Comparison of ENCODE assay signal across 1 cellular context in the genomic region with DNA sequence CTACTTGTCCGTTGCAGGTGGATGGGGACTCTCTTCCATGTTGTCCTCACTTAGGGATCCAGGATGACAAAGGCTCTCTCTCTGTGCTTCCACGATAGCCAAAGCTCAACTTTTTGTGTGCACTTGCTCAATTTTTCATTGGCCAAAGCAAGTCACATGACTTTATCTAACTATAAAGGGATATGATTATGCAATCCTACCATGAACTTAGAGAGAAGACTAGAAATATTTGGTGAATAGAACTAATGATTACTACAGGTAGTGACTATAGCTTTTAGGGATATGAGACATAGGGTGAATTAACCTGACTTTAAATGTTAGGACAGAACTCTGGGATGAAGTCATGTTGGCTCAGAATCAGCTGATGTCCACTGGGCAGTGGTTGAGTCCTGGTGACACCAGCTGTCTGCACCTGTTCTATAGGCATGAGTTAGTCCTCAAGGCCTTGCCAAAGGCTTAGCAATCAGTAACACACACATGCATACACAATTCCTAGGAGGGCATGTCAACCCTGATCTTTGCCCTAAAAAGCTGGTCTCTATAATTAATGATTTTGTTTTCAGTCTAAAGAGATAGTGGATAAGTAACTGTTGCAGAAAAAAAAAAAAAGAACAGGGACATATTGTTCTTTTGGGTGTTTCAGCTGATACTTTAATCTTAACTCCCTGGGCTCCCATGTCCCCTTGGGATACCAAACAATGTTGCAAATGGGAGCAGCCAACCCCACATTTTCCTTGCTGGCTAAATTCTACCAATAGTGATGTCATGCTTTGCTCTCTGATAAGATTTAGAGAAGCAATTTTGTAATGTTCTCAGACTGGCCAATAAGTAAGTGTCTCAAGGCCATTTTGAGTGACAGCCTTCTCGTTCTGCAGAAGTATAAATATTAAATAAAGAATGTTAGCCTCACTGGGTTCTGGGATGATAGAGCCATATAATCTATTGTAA.
TF ChIP-seq lines count a peak whose summit lies in the region.

No MANE protein-coding gene starts in this region.

TF ChIP-seq in HepG2, 621 proteins besides CTCF, POLR2A, EP300 and RAD21 (continued from another document):
- TF ChIP-seq, protein P1, sequence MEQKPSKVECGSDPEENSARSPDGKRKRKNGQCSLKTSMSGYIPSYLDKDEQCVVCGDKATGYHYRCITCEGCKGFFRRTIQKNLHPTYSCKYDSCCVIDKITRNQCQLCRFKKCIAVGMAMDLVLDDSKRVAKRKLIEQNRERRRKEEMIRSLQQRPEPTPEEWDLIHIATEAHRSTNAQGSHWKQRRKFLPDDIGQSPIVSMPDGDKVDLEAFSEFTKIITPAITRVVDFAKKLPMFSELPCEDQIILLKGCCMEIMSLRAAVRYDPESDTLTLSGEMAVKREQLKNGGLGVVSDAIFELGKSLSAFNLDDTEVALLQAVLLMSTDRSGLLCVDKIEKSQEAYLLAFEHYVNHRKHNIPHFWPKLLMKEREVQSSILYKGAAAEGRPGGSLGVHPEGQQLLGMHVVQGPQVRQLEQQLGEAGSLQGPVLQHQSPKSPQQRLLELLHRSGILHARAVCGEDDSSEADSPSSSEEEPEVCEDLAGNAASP (CRISPR knock-in tag; IDR thresholded peaks at IDR 0.05; ENCODE audit: borderline replicate concordance) = no peak
- TF ChIP-seq ZNF180 (CRISPR knock-in tag; IDR thresholded peaks at IDR 0.05; ENCODE audit: borderline replicate concordance, low read depth) (no peak), HNRNPUL1 (IDR thresholded peaks at IDR 0.05; ENCODE audit: low read depth, low read length) (no peak), ZNF557 (CRISPR knock-in tag; IDR thresholded peaks at IDR 0.05) (no peak), ZNF546 (CRISPR knock-in tag; conservative IDR thresholded peaks at IDR 0.05) (no peak), POGZ (CRISPR knock-in tag; IDR thresholded peaks at IDR 0.05) (no peak), PCBP1 (IDR thresholded peaks at IDR 0.05; ENCODE audit: borderline replicate concordance, low read depth, low read length) (no peak), NFYB (CRISPR knock-in tag; IDR thresholded peaks at IDR 0.05) (peak; percentile 41; the same call in 1 of the 2 replicates), LCORL (IDR thresholded peaks at IDR 0.05) (no peak), LCORL (CRISPR knock-in tag; IDR thresholded peaks at IDR 0.05) (0 out of 2 replicates have a peak, but pooled peaks have one; percentile 29)
- TF ChIP-seq, protein P2, sequence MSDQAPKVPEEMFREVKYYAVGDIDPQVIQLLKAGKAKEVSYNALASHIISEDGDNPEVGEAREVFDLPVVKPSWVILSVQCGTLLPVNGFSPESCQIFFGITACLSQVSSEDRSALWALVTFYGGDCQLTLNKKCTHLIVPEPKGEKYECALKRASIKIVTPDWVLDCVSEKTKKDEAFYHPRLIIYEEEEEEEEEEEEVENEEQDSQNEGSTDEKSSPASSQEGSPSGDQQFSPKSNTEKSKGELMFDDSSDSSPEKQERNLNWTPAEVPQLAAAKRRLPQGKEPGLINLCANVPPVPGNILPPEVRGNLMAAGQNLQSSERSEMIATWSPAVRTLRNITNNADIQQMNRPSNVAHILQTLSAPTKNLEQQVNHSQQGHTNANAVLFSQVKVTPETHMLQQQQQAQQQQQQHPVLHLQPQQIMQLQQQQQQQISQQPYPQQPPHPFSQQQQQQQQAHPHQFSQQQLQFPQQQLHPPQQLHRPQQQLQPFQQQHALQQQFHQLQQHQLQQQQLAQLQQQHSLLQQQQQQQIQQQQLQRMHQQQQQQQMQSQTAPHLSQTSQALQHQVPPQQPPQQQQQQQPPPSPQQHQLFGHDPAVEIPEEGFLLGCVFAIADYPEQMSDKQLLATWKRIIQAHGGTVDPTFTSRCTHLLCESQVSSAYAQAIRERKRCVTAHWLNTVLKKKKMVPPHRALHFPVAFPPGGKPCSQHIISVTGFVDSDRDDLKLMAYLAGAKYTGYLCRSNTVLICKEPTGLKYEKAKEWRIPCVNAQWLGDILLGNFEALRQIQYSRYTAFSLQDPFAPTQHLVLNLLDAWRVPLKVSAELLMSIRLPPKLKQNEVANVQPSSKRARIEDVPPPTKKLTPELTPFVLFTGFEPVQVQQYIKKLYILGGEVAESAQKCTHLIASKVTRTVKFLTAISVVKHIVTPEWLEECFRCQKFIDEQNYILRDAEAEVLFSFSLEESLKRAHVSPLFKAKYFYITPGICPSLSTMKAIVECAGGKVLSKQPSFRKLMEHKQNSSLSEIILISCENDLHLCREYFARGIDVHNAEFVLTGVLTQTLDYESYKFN (CRISPR knock-in tag; conservative IDR thresholded peaks at IDR 0.05) = 0 out of 2 replicates have a peak, but pooled peaks have one; percentile 16
- TF ChIP-seq, protein P3, sequence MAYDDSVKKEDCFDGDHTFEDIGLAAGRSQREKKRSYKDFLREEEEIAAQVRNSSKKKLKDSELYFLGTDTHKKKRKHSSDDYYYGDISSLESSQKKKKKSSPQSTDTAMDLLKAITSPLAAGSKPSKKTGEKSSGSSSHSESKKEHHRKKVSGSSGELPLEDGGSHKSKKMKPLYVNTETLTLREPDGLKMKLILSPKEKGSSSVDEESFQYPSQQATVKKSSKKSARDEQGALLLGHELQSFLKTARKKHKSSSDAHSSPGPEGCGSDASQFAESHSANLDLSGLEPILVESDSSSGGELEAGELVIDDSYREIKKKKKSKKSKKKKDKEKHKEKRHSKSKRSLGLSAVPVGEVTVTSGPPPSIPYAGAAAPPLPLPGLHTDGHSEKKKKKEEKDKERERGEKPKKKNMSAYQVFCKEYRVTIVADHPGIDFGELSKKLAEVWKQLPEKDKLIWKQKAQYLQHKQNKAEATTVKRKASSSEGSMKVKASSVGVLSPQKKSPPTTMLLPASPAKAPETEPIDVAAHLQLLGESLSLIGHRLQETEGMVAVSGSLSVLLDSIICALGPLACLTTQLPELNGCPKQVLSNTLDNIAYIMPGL (CRISPR knock-in tag; IDR thresholded peaks at IDR 0.05; ENCODE audit: borderline replicate concordance in 1 of 2, low read depth in 1 of 2) = no peak
TF ChIP-seq in HepG2: peak in this region for 13.
